ENCODE assay signal across 18 cellular contexts in the genomic region with DNA sequence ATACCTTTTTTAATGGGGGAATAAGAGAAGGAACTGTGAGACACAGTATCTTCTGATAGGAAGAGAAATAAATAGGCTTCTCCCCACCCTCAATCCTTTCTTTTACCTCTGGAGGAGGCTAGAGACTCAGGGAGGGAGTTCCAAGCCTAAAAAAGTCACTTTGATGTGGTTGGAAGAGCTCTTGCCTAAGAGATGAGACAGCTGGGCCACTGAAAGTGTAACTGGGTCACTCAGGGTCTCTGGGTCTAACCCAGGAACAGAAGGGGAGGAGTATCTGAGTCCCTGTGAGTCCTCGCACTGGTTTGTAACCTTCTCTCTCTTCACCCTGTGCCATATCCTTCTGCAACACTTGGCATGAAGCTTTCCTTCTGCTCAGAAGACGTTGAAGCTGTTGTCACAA.
"Had no signal": no experiment of that assay in that cellular context is flagged by ENCODE, and none has a peak within 500 bp of the region (broad histone marks: within the 10 kb centered on the region; RNA-seq: fewer than 3 reads in every experiment).

No MANE protein-coding gene starts in this region.

- H3K36me3 ChIP-seq: heart left ventricle, lower lobe of right lung, neutrophil, sigmoid colon, tibial nerve, upper lobe of right lung had no signal

- H3K4me3 ChIP-seq: dorsolateral prefrontal cortex, heart left ventricle, lower lobe of right lung, sigmoid colon, tibial nerve, upper lobe of right lung had no signal

- ATAC-seq: left lobe of liver; lower lobe of right lung; naive thymus-derived CD8-positive, alpha-beta T cell; stimulated activated effector memory CD8-positive, alpha-beta T cell treated with anti-CD3 and anti-CD28 coated beads, Interleukin-12 subunit alpha, Interleukin-12 subunit beta, amount 100 ng/mL, for 72 hours; stimulated activated naive CD8-positive, alpha-beta T cell treated with anti-CD3 and anti-CD28 coated beads, Interleukin-15, Interleukin-2, amounts not matched to agents 100 U/mL and 50 U/mL, for 24 hours; upper lobe of right lung had no signal

- DNase-seq: cortex of kidney; dorsolateral prefrontal cortex; effector CD8-positive, alpha-beta T cell; foreskin melanocyte; heart left ventricle; hippocampal formation; lower lobe of right lung; naive thymus-derived CD8-positive, alpha-beta T cell; sigmoid colon; small intestine; stimulated activated CD4-positive, alpha-beta T cell treated with anti-CD3 and anti-CD28 coated beads, Interleukin-4, amount 100 ng/mL, for 1 hour; stimulated activated CD8-positive, alpha-beta memory T cell treated with anti-CD3 and anti-CD28 coated beads, Interleukin-4, amount 100 ng/mL, for 48 hours; stimulated activated naive CD8-positive, alpha-beta T cell treated with anti-CD3 and anti-CD28 coated beads, Interleukin-15, Interleukin-2, amounts not matched to agents 100 U/mL and 50 U/mL, for 24 hours; upper lobe of right lung had no signal

- FAIRE-seq: small intestine had no signal

- H3K4me1 ChIP-seq: lower lobe of right lung, tibial nerve, upper lobe of right lung had no signal

- H3K27ac ChIP-seq: dorsolateral prefrontal cortex, lower lobe of right lung, neutrophil, sigmoid colon, tibial nerve, upper lobe of right lung had no signal

- H3K9me3 ChIP-seq: heart left ventricle, lower lobe of right lung, neutrophil, sigmoid colon, tibial nerve, upper lobe of right lung had no signal

- H3K27me3 ChIP-seq: dorsolateral prefrontal cortex, heart left ventricle, sigmoid colon, tibial nerve, upper lobe of right lung had no signal
